10 cellular contexts compared by ENCODE assay signal in the genomic region with DNA sequence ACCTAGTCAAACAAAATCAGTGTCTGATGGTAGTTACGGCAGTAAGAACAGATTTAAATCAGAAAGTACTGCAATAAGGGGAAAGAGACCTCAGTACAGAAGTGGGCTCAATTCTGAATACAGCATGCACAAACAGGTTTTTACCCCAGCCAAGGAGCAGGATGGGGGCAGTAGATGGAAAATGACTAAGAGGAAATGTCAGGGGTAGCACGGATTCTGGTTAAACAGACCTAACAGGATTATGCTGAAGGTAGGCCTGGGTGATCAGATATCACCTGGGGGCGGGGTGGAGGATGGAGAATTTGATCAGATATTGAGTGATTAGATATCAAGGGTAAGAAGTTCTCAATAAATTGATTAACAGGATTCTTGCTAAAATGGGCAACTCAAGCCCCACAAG.
"Had no signal": no experiment of that assay in that cellular context is flagged by ENCODE, and none has a peak within 500 bp of the region (broad histone marks: within the 10 kb centered on the region; RNA-seq: fewer than 3 reads in every experiment).

No MANE protein-coding gene starts in this region.

- H3K27me3 ChIP-seq: brain microvascular endothelial cell, colonic mucosa, gastroesophageal sphincter, heart right ventricle, tibial nerve, vagina had no signal

- H3K27me3 Mint-ChIP-seq: central memory CD8-positive, alpha-beta T cell had no signal

- H3K4me1 ChIP-seq: colonic mucosa, vagina had no signal

- H3K4me3 ChIP-seq: colonic mucosa, gastroesophageal sphincter, heart right ventricle, left ventricle myocardium inferior, tibial nerve, vagina had no signal

- H3K4me3 Mint-ChIP-seq: central memory CD8-positive, alpha-beta T cell; T-helper 1 cell treated with Interleukin-12 subunit alpha and Interleukin-12 subunit beta and Interleukin-4 antibody, amounts not matched to agents 30 μg/mL and 1 μg/mL, for 36 hours had no signal

- DNase-seq: aorta had no signal

- H3K9me3 ChIP-seq: colonic mucosa, gastroesophageal sphincter, left ventricle myocardium inferior, tibial nerve, vagina had no signal

- H3K36me3 ChIP-seq: brain microvascular endothelial cell, colonic mucosa had no signal

- H3K27ac ChIP-seq: brain microvascular endothelial cell, colonic mucosa, gastroesophageal sphincter, heart right ventricle, left ventricle myocardium inferior, tibial nerve, vagina had no signal

- H3K27ac Mint-ChIP-seq: T-helper 1 cell treated with Interleukin-12 subunit alpha and Interleukin-12 subunit beta and Interleukin-4 antibody, amounts not matched to agents 30 μg/mL and 1 μg/mL, for 36 hours had no signal

- H3K9me3 Mint-ChIP-seq: central memory CD8-positive, alpha-beta T cell; T-helper 1 cell treated with Interleukin-12 subunit alpha and Interleukin-12 subunit beta and Interleukin-4 antibody, amounts not matched to agents 30 μg/mL and 1 μg/mL, for 36 hours had no signal
